Comparison of ENCODE assay signal across 11 cellular contexts in the genomic region with DNA sequence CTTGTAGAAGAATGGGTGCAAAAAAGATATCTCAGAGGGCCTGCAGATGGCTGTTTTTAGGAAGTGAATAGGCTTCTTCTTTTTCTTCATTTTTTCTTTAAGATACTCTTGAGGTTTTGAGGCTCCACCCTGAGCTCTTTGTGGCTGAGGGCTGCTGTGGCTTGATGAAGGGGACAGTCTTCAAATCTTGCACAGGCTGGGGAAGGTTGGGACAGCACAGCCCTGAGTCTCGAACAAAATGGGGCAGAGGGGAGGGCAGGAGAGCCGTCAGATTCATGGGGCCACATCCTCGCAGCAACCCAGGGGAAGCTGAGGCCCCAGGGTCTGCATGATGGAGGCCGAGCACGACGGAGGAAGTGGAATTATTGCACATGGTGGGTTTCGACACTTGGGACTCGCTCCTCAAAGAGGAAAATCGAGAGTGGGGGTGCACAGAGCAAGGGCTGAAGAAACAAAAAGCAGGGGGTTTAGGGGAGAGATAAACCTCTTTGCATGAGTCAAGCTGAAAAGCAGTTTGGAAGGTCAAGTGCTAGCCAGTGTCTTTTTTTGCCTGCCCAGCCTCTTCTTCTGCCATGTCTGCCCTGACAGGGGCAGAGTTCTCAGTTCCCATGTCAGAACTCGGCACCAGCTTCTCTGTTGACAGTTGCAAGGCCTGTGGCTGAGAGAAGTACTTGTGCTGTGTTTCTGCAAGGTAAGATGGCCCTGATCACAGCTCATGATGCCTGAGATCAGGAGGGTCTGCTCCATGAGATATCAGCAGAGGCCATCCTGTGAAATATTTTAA. TPM values are rescaled to one million over a fixed set of nuclear protein-coding genes. Genes with fewer than 3 reads are reported as not detected.
DNase-seq lines count a peak whose midpoint lies in the region; ATAC-seq and TF ChIP-seq lines count a peak whose summit lies in the region.
"Had no signal": no experiment of that assay in that cellular context is flagged by ENCODE, and none has a peak within 500 bp of the region (broad histone marks: within the 10 kb centered on the region; RNA-seq: fewer than 3 reads in every experiment).

No MANE protein-coding gene starts in this region.

- TF ChIP-seq CTCF in activated B cell treated with CpG ODN at 0.5 μM for 24 hours (IDR thresholded peaks at IDR 0.05) = no peak
- no peak for TF ChIP-seq CTCF in lung (IDR thresholded peaks at IDR 0.05; ENCODE audit: control extremely low read depth, extremely low read depth)
- no peak for TF ChIP-seq CTCF in RWPE1 (conservative IDR thresholded peaks at IDR 0.05; ENCODE audit: low read depth)
- no peak for TF ChIP-seq CTCF in brain microvascular endothelial cell (IDR thresholded peaks at IDR 0.05; ENCODE audit: low read depth, low read length, missing control alignments)

- H3K36me3 ChIP-seq in CD4-positive, CD25-positive, alpha-beta regulatory T cell (ENCODE audit: control insufficient read depth, insufficient read depth, low read length) = no peaks in the 10 kb centered on the region
- peaks cover 0 to 1% of the 10 kb centered on the region in 2 donors for H3K36me3 ChIP-seq in lung (ENCODE audit: control insufficient read depth in 2 of 2, insufficient read depth in 2 of 2, low read length in 2 of 2)
- H3K36me3 ChIP-seq in brain microvascular endothelial cell (replicated peaks) = no peaks in the 10 kb centered on the region
- H3K36me3 ChIP-seq: suprapubic skin had no signal

- CTCF ChIA-PET in activated B cell treated with CpG ODN at 0.5 μM for 24 hours (lab: Charles Lee) = interaction anchor here (1.2 to 1.9 kb wide), 4 partner anchors 8 to 24 kb away, joined by 3 to 11 read pairs (median 6); no protein-coding TSS in a partner anchor
- CTCF ChIA-PET in RWPE1 (lab: Yijun Ruan, JAX) = interaction anchor here (0.5 to 0.6 kb wide), 2 partner anchors 11 to 607 kb away, joined by 3 read pairs; no protein-coding TSS in a partner anchor

- H3K4me1 Mint-ChIP-seq in CD4-positive, CD25-positive, alpha-beta regulatory T cell = peaks cover 39 to 95% (median 77%) of the 10 kb centered on the region in 4 donors
- H3K4me1 Mint-ChIP-seq in activated B cell treated with CpG ODN at 0.5 μM for 24 hours = peaks cover 81% of the 10 kb centered on the region

- H3K27me3 Mint-ChIP-seq in CD4-positive, CD25-positive, alpha-beta regulatory T cell = no peaks in the 10 kb centered on the region
- no peaks in the 10 kb centered on the region for H3K27me3 Mint-ChIP-seq in activated B cell treated with CpG ODN at 0.5 μM for 24 hours

- ATAC-seq in CD4-positive, CD25-positive, alpha-beta regulatory T cell (ENCODE audit: low read depth in 2 of 2) = peak; percentile 23 to 27
- peak; percentile 4 for ATAC-seq in HG03097 (IDR thresholded peaks at IDR 0.05; ENCODE audit: low FRiP score, unreplicated experiment)
- peak; percentile 10 for ATAC-seq in activated B cell treated with CpG ODN at 0.5 μM for 24 hours (ENCODE audit: low read depth)
- ATAC-seq in lung (ENCODE audit: insufficient read depth, low FRiP score) = no peak

- H3K27ac Mint-ChIP-seq in CD4-positive, CD25-positive, alpha-beta regulatory T cell = peak overlapping the region; percentile 92 to 100 (median 95)
- H3K27ac Mint-ChIP-seq in activated B cell treated with CpG ODN at 0.5 μM for 24 hours = peak overlapping the region; percentile 94

- peak overlapping the region; percentile 88 for H3K27ac ChIP-seq in CD4-positive, CD25-positive, alpha-beta regulatory T cell (ENCODE audit: insufficient read depth, low read length, poor library complexity, severe bottlenecking)
- H3K27ac ChIP-seq in lung (ENCODE audit: low read depth in 1 of 2, low read length in 1 of 2) (peak overlapping the region in 1 of 2 donors; percentile 81), RWPE1 (no peak overlapping the region), brain microvascular endothelial cell (no peak overlapping the region)
- H3K27ac ChIP-seq: parathyroid adenoma had no signal

- peaks cover 0 to 2% (median 0%) of the 10 kb centered on the region in 7 donors for H3K9me3 Mint-ChIP-seq in CD4-positive, CD25-positive, alpha-beta regulatory T cell
- peaks cover 3% of the 10 kb centered on the region for H3K9me3 Mint-ChIP-seq in activated B cell treated with CpG ODN at 0.5 μM for 24 hours

- H3K4me1 ChIP-seq in CD4-positive, CD25-positive, alpha-beta regulatory T cell (ENCODE audit: control insufficient read depth, insufficient read depth, low read length, poor library complexity, severe bottlenecking) = peaks cover 100% of the 10 kb centered on the region
- H3K4me1 ChIP-seq in lung (ENCODE audit: control insufficient read depth in 2 of 2, insufficient read depth in 2 of 2, low read length in 2 of 2) = peaks cover 12 to 39% of the 10 kb centered on the region in 2 donors

- POLR2A ChIA-PET in activated B cell treated with CpG ODN at 0.5 μM for 24 hours (lab: Charles Lee) = interaction anchor here (0.8 to 2.9 kb wide), 9 partner anchors 8 to 145 kb away, joined by 3 to 11 read pairs (median 5); a partner anchor contains a TSS
- POLR2A ChIA-PET in RWPE1 (lab: Yijun Ruan, JAX; ENCODE audit: low non-redundant PET) = no interaction called here

- WGBS in lung, 2 donors = 29 to 70% methylated on average over 10 of the region's 10 CpGs

- no peaks in the 10 kb centered on the region for H3K9me3 ChIP-seq in CD4-positive, CD25-positive, alpha-beta regulatory T cell (ENCODE audit: control insufficient read depth in 2 of 2, low read length in 2 of 2)
- no peaks in the 10 kb centered on the region for H3K9me3 ChIP-seq in lung (ENCODE audit: control insufficient read depth in 2 of 2, insufficient read depth in 1 of 2, low read length in 1 of 2)
- H3K9me3 ChIP-seq: suprapubic skin had no signal

- in situ Hi-C loops in brain microvascular endothelial cell (cut with HindIII; ENCODE audit: low pct_ligation_motif_present, low sequenced_read_pairs) = no loop called here

- peak overlapping the region; percentile 80 to 90 (median 88) for H3K4me3 Mint-ChIP-seq in CD4-positive, CD25-positive, alpha-beta regulatory T cell
- peak overlapping the region; percentile 71 for H3K4me3 Mint-ChIP-seq in activated B cell treated with CpG ODN at 0.5 μM for 24 hours

- intact Hi-C loops in activated B cell treated with CpG ODN at 0.5 μM for 24 hours (cut with micrococcal nuclease) = loop anchor here (5.0 kb wide), 1 partner anchor 873 kb away; a partner anchor contains a TSS

- peaks cover 5% of the 10 kb centered on the region for H3K36me3 Mint-ChIP-seq in CD4-positive, CD25-positive, alpha-beta regulatory T cell
- H3K36me3 Mint-ChIP-seq in activated B cell treated with CpG ODN at 0.5 μM for 24 hours (ENCODE audit: low read depth) = no peaks in the 10 kb centered on the region

- peak overlapping the region; percentile 73 for H3K4me3 ChIP-seq in CD4-positive, CD25-positive, alpha-beta regulatory T cell (ENCODE audit: low read depth, low read length)
- H3K4me3 ChIP-seq in lung (peak overlapping the region; percentile 5), brain microvascular endothelial cell (ENCODE audit: low read depth, low read length) (no peak overlapping the region)
- H3K4me3 ChIP-seq: suprapubic skin had no signal

- H3K27me3 ChIP-seq in CD4-positive, CD25-positive, alpha-beta regulatory T cell (ENCODE audit: control insufficient read depth, insufficient read depth, low read length) = no peaks in the 10 kb centered on the region
- H3K27me3 ChIP-seq in lung (ENCODE audit: control insufficient read depth, insufficient read depth) = no peaks in the 10 kb centered on the region
- no peaks in the 10 kb centered on the region for H3K27me3 ChIP-seq in brain microvascular endothelial cell (replicated peaks)
- H3K27me3 ChIP-seq: suprapubic skin had no signal

- DNase-seq in CD4-positive, CD25-positive, alpha-beta regulatory T cell = peak in 2 of 3 donors; percentile 56 to 82
- DNase-seq in activated B cell treated with CpG ODN at 0.5 μM for 24 hours = no peak
- no peak for DNase-seq in lung (ENCODE audit: low spot score)
- no peak for DNase-seq in islet precursor cell
- DNase-seq in RWPE1 (ENCODE audit: low spot score) = no peak
- no peak for DNase-seq in brain microvascular endothelial cell
- no peak for DNase-seq in DMS153 (lab: John Stamatoyannopoulos, UW)
- DNase-seq: NCI-H187 had no signal

RNA-seq across cellular contexts. Expression of a gene that starts 19.5 kb away (rescaled TPM):
- total RNA-seq in CD4-positive, CD25-positive, alpha-beta regulatory T cell = 106 TPM
- 10 to 100 TPM; 27.9 to 36.3 (median 30.7) TPM for polyA plus RNA-seq in CD4-positive, CD25-positive, alpha-beta regulatory T cell
- total RNA-seq in activated B cell treated with CpG ODN at 0.5 μM for 24 hours (19.6 and 26.6 TPM in 2 replicates), lung (10 to 100 TPM; 28.8 to 43.3 TPM)
- polyA plus RNA-seq in lung = 10 to 100 TPM in 1 of 2 donors, 1 to 10 TPM in 1; 8.0 to 10.9 TPM

Comparison
In these comparisons a context has a peak if more than half of its experiments do, and no peak if none do; other contexts are left out.
1. DNase-seq: peak in CD4-positive, CD25-positive, alpha-beta regulatory T cell (2 of 3); none in activated B cell treated with CpG ODN at 0.5 μM for 24 hours (single experiment), lung (single experiment), islet precursor cell (single experiment), RWPE1 (single experiment), brain microvascular endothelial cell (single experiment) and DMS153 (single experiment).